Comparison of ENCODE assay signal across 11 cellular contexts in genomic region chr11:128891410-128891861, GRCh38. TPM values are rescaled to one million over a fixed set of nuclear protein-coding genes. Genes with fewer than 3 reads are reported as not detected.
A peak's percentile ranks its signal among the peaks of the same experiment; 100 is the strongest.
DNase-seq lines count a peak whose midpoint lies in the region; ATAC-seq and TF ChIP-seq lines count a peak whose summit lies in the region.
"Had no signal": no experiment of that assay in that cellular context is flagged by ENCODE, and none has a peak within 500 bp of the region (broad histone marks: within the 10 kb centered on the region; RNA-seq: fewer than 3 reads in every experiment).

No MANE protein-coding gene starts in this region.

- intact Hi-C loops in adrenal gland (cut with DNase I) (loop anchor here in 1 of 2 donors (2.0 kb wide), 1 partner anchor 63 kb away; no protein-coding TSS in a partner anchor), sigmoid colon (cut with DNase I) (no loop called here)

- H3K9ac ChIP-seq in ES-I3 (ENCODE audit: low read depth, low read length), result peak overlapping the region; percentile 29; the same call in 1 of the 2 replicates

- H3K36me3 ChIP-seq in ES-I3 (ENCODE audit: insufficient read depth, low read length) (no peaks in the 10 kb centered on the region), adrenal gland (replicated peaks in 1 of 2) (no peaks in the 10 kb centered on the region), sigmoid colon (no peaks in the 10 kb centered on the region)

- H3K27ac ChIP-seq in adrenal gland, result peak overlapping the region; percentile 37 to 92 (median 71)
- H3K27ac ChIP-seq in sigmoid colon, result no peak overlapping the region

- no peak for DNase-seq in adrenal gland
- DNase-seq in sigmoid colon, result peak; percentile 56
- DNase-seq in NCI-H1092 (lab: John Stamatoyannopoulos, UW), result no peak
- no peak for DNase-seq in HK-2 (ENCODE audit: unreplicated experiment)
- no peak for DNase-seq in GM20000 (ENCODE audit: low spot score)
- DNase-seq: activated T-cell treated with anti-CD3 and anti-CD28 coated beads, Interleukin-2, amount 50 U/mL, for 4 hours; NCI-H2029 treated with DMSO at 0.1 percent for 48 hours had no signal

- no peak for TF ChIP-seq POLR2A in adrenal gland (IDR thresholded peaks at IDR 0.05)
- TF ChIP-seq POLR2A in sigmoid colon (IDR thresholded peaks at IDR 0.05), result no peak

- no peaks in the 10 kb centered on the region for H3K27me3 ChIP-seq in adrenal gland
- H3K27me3 ChIP-seq in sigmoid colon, result peaks cover 8 to 39% (median 21%) of the 10 kb centered on the region in 3 donors

- TF ChIP-seq CTCF in adrenal gland (IDR thresholded peaks at IDR 0.05), result peak in 3 of 6 experiments; percentile 11 to 21 (median 17)
- TF ChIP-seq CTCF in sigmoid colon (IDR thresholded peaks at IDR 0.05), result no peak
- no peak for TF ChIP-seq CTCF in GM20000 (IDR thresholded peaks at IDR 0.05; ENCODE audit: extremely low read depth, missing control alignments)

- no peak for ATAC-seq in HG03520 (IDR thresholded peaks at IDR 0.05; ENCODE audit: unreplicated experiment)

- 13 to 20% (median 14%) methylated on average over 1 to 10 of the region's 10 CpGs for WGBS in adrenal gland, 4 donors
- 15 to 24% methylated on average over 10 of the region's 10 CpGs for WGBS in sigmoid colon, 2 donors

- H3K4me3 ChIP-seq in adrenal gland (peak overlapping the region in 2 of 4 donors; percentile 66 to 82), iPS-18c (ENCODE audit: insufficient read depth, low read depth, low read length) (peak overlapping the region; percentile 55; the same call in 1 of the 2 replicates), sigmoid colon (peak overlapping the region in 3 of 4 donors; percentile 42 to 55 (median 54))

- H3K4me1 ChIP-seq in ES-I3 (ENCODE audit: insufficient read depth, low read length) (peaks cover 20% of the 10 kb centered on the region), adrenal gland (replicated peaks in 1 of 2) (peaks cover 45 to 53% of the 10 kb centered on the region in 2 donors), sigmoid colon (peaks cover 0 to 19% (median 14%) of the 10 kb centered on the region in 4 donors)

- TF ChIP-seq EP300 in sigmoid colon (IDR thresholded peaks at IDR 0.05), result no peak

- H3K9me3 ChIP-seq in ES-I3 (ENCODE audit: control insufficient read depth, insufficient read depth, low read length) (no peaks in the 10 kb centered on the region), adrenal gland (replicated peaks in 1 of 3) (no peaks in the 10 kb centered on the region), iPS-18c (ENCODE audit: control insufficient read depth, insufficient read depth, low read length) (no peaks in the 10 kb centered on the region), sigmoid colon (no peaks in the 10 kb centered on the region)

RNA-seq across cellular contexts. Expression of gene KCNJ5, which starts 0.3 kb away (rescaled TPM):
- total RNA-seq in adrenal gland, result 100 to 1,000 TPM in 5 of 8 donors, 10 to 100 TPM in 3; 57.7 to 299 (median 119) TPM
- polyA plus RNA-seq in adrenal gland, result 10 to 100 TPM; 37.1 to 53.8 (median 44.5) TPM
- total RNA-seq in sigmoid colon, result 1 to 10 TPM; 1.8 to 4.7 (median 2.9) TPM
- under 1 TPM in 2 of 3 donors, not detected in 1; 0.58 to 0.60 TPM for polyA plus RNA-seq in sigmoid colon
- total RNA-seq: activated T-cell treated with anti-CD3 and anti-CD28 coated beads, Interleukin-2, amount 50 U/mL, for 4 hours had no signal

RNA-seq across cellular contexts. Expression of gene KCNJ1, which starts 24.3 kb away (rescaled TPM):
- total RNA-seq in adrenal gland, result not detected
- under 1 TPM in 2 of 3 donors, not detected in 1; 0.16 to 0.17 TPM for polyA plus RNA-seq in adrenal gland
- total RNA-seq in sigmoid colon, result under 1 TPM in 1 of 4 donors, not detected in 3; 0.81 TPM
- not detected for polyA plus RNA-seq in sigmoid colon
- total RNA-seq: activated T-cell treated with anti-CD3 and anti-CD28 coated beads, Interleukin-2, amount 50 U/mL, for 4 hours; esophagus mucosa had no signal

RNA-seq across cellular contexts. Expression of gene TP53AIP1, which starts 51.2 kb away (rescaled TPM):
- total RNA-seq in adrenal gland, result under 1 TPM in 6 of 8 donors, not detected in 2; 0.11 to 0.63 (median 0.27) TPM
- 1 to 10 TPM in 2 of 3 donors, under 1 TPM in 1; 0.29 to 1.7 (median 1.3) TPM for polyA plus RNA-seq in adrenal gland
- under 1 TPM in 1 of 4 donors, not detected in 3; 0.55 TPM for total RNA-seq in sigmoid colon
- under 1 TPM in 1 of 3 donors, not detected in 2; 0.16 TPM for polyA plus RNA-seq in sigmoid colon
- total RNA-seq: activated T-cell treated with anti-CD3 and anti-CD28 coated beads, Interleukin-2, amount 50 U/mL, for 4 hours had no signal

Comparison
In these comparisons a context has a peak if more than half of its experiments do, and no peak if none do; other contexts are left out.
1. H3K27ac ChIP-seq: peak in adrenal gland (5 of 5); none in sigmoid colon (0 of 4).
2. RNA of gene KCNJ5, which starts 0.3 kb away (total RNA-seq): 57.7 to 299 TPM in adrenal gland; 1.8 to 4.7 TPM in sigmoid colon; every median in the first group is over 10 times any median in the second.